Comparison of ENCODE assay signal across 10 cellular contexts in genomic region chr5:96729156-96729555, GRCh38.
DNase-seq lines count a peak whose midpoint lies in the region; ATAC-seq and TF ChIP-seq lines count a peak whose summit lies in the region.
"Had no signal": no experiment of that assay in that cellular context is flagged by ENCODE, and none has a peak within 500 bp of the region (broad histone marks: within the 10 kb centered on the region; RNA-seq: fewer than 3 reads in every experiment).

No MANE protein-coding gene starts in this region.

- H3K36me3 Mint-ChIP-seq in activated T-cell treated with anti-CD3 and anti-CD28 coated beads, Interleukin-2, amount 50 U/mL, for 72 hours (ENCODE audit: insufficient read depth in 2 of 2), result peaks cover 3 to 5% of the 10 kb centered on the region in 2 donors

- H3K27me3 ChIP-seq in kidney epithelial cell (ENCODE audit: control insufficient read depth, insufficient read depth, low read length), result no peaks in the 10 kb centered on the region

- no peaks in the 10 kb centered on the region for H3K36me3 ChIP-seq in kidney epithelial cell (ENCODE audit: control insufficient read depth, insufficient read depth, low read length)

- no peak overlapping the region for H3K27ac Mint-ChIP-seq in activated T-cell treated with anti-CD3 and anti-CD28 coated beads, Interleukin-2, amount 50 U/mL, for 72 hours

- H3K4me3 ChIP-seq in astrocyte of the cerebellum (ENCODE audit: low read depth, low read length) (no peak overlapping the region), kidney epithelial cell (ENCODE audit: low read depth, low read length) (no peak overlapping the region)

- H3K4me3 Mint-ChIP-seq in activated T-cell treated with anti-CD3 and anti-CD28 coated beads, Interleukin-2, amount 50 U/mL, for 72 hours, result no peak overlapping the region

- no peaks in the 10 kb centered on the region for H3K27me3 Mint-ChIP-seq in activated T-cell treated with anti-CD3 and anti-CD28 coated beads, Interleukin-2, amount 50 U/mL, for 72 hours (ENCODE audit: low read depth)

- no peak for ATAC-seq in GM21515 (IDR thresholded peaks at IDR 0.05; ENCODE audit: unreplicated experiment)
- no peak for ATAC-seq in activated T-cell treated with anti-CD3 and anti-CD28 coated beads, Interleukin-2, amount 50 U/mL, for 72 hours (replicated peaks in 1 of 2)

- in situ Hi-C loops in astrocyte of the cerebellum (cut with HindIII; ENCODE audit: low sequenced_read_pairs), result no loop called here

- DNase-seq in AG08395 (ENCODE audit: low spot score) (peak; percentile 11), astrocyte of the cerebellum (ENCODE audit: low read depth) (no peak), kidney epithelial cell (ENCODE audit: low read depth) (no peak), SIG-M5 treated with dmso at 0.1 percent for 504 hours (lab: John Stamatoyannopoulos, UW; ENCODE audit: unreplicated experiment) (no peak), HuH-7.5 (ENCODE audit: low spot score) (no peak)
- DNase-seq in activated T-cell treated with anti-CD3 and anti-CD28 coated beads, Interleukin-2, amount 50 U/mL, for 72 hours, result no peak
- DNase-seq: activated CD8-positive, alpha-beta memory T cell treated with anti-CD3 and anti-CD28 coated beads, Interleukin-2, amount 50 U/mL, for 4 hours; stimulated activated CD4-positive, alpha-beta T cell treated with anti-CD3 and anti-CD28 coated beads, Interleukin-1b, Interleukin-23, amount 100 ng/mL, for 48 hours had no signal

- TF ChIP-seq CTCF in GM12872 (IDR thresholded peaks at IDR 0.05; ENCODE audit: insufficient read depth, low read depth, low read length), result peak; percentile 19; the same call in 1 of the 3 replicates
- TF ChIP-seq CTCF in astrocyte of the cerebellum (IDR thresholded peaks at IDR 0.05; ENCODE audit: low read depth, low read length, missing control alignments), result peak; percentile 21
- TF ChIP-seq CTCF in kidney epithelial cell (IDR thresholded peaks at IDR 0.05; ENCODE audit: insufficient read depth, low read length, poor library complexity, severe bottlenecking), result peak; percentile 16

- peaks cover 5% of the 10 kb centered on the region for H3K4me1 Mint-ChIP-seq in activated T-cell treated with anti-CD3 and anti-CD28 coated beads, Interleukin-2, amount 50 U/mL, for 72 hours (ENCODE audit: low read depth)

- no peaks in the 10 kb centered on the region for H3K9me3 Mint-ChIP-seq in activated T-cell treated with anti-CD3 and anti-CD28 coated beads, Interleukin-2, amount 50 U/mL, for 72 hours
